Comparison of ENCODE assay signal across 22 cellular contexts in the genomic region with DNA sequence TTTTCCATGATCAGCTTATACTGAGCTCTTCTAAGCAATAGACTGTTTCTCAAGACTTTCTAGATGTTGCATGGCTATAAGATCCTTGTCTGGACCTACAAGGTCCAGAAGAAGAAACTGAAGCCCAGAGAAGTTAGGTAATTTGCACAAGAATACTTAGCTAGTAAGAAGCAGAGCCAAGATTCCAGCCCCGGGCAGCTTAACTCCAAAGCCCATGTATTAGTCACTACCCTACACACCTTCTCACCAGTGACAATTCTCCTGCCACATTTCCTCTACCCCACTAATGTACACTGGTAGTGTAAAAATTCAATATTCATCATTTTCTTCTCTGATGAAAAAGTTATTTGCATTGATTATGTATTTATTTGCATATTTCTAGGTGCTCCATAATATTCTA.
A peak's percentile ranks its signal among the peaks of the same experiment; 100 is the strongest.
DNase-seq lines count a peak whose midpoint lies in the region; ATAC-seq and TF ChIP-seq lines count a peak whose summit lies in the region.
"Had no signal": no experiment of that assay in that cellular context is flagged by ENCODE, and none has a peak within 500 bp of the region (broad histone marks: within the 10 kb centered on the region; RNA-seq: fewer than 3 reads in every experiment).

No MANE protein-coding gene starts in this region.

- intact Hi-C loops in Caco-2 (cut with micrococcal nuclease; ENCODE audit: unreplicated experiment) = no loop called here

- TF ChIP-seq CTCF in brain (conservative IDR thresholded peaks at IDR 0.05) (no peak), fibroblast of the aortic adventitia (IDR thresholded peaks at IDR 0.05; ENCODE audit: insufficient read depth, low read length) (no peak), Caco-2 (IDR thresholded peaks at IDR 0.05; ENCODE audit: insufficient read depth in 1 of 2, low read depth in 1 of 2, low read length in 1 of 2, severe bottlenecking in 1 of 2, unreplicated experiment in 1 of 2) (no peak)

- H3K27me3 Mint-ChIP-seq in brain (peaks cover 5% of the 10 kb centered on the region), Caco-2 (ENCODE audit: insufficient read depth, unreplicated experiment) (peaks cover 4% of the 10 kb centered on the region)
- H3K27me3 Mint-ChIP-seq: CD4-positive, CD25-positive, alpha-beta regulatory T cell had no signal

- H3K4me3 Mint-ChIP-seq in brain = no peak overlapping the region
- H3K4me3 Mint-ChIP-seq in Caco-2 (ENCODE audit: unreplicated experiment) = no peak overlapping the region
- H3K4me3 Mint-ChIP-seq: CD4-positive, CD25-positive, alpha-beta regulatory T cell; GM23338 had no signal

- no TSS peak for BruUV-seq in Caco-2 (replicated peaks; lab: Mats Ljungman, UMichigan)

- no peak overlapping the region for H3K4me3 ChIP-seq in fibroblast of the aortic adventitia (ENCODE audit: low read depth, low read length)
- H3K4me3 ChIP-seq in Caco-2 (ENCODE audit: low read depth, low read length) = no peak overlapping the region
- H3K4me3 ChIP-seq: GM23338 had no signal

- no peaks in the 10 kb centered on the region for H3K36me3 Mint-ChIP-seq in brain
- no peaks in the 10 kb centered on the region for H3K36me3 Mint-ChIP-seq in Caco-2 (ENCODE audit: insufficient read depth, unreplicated experiment)
- H3K36me3 Mint-ChIP-seq: CD4-positive, CD25-positive, alpha-beta regulatory T cell had no signal

- H3K9me3 Mint-ChIP-seq in brain (no peaks in the 10 kb centered on the region), Caco-2 (ENCODE audit: unreplicated experiment) (no peaks in the 10 kb centered on the region)
- H3K9me3 Mint-ChIP-seq: CD4-positive, CD25-positive, alpha-beta regulatory T cell; GM23338 had no signal

- no peaks in the 10 kb centered on the region for H3K27me3 ChIP-seq in Caco-2 (replicated peaks; ENCODE audit: control insufficient read depth, insufficient read depth, low read length)
- H3K27me3 ChIP-seq: BE2C had no signal

- peak overlapping the region in 3 of 5 experiments; percentile 36 to 65 (median 52) for H3K27ac Mint-ChIP-seq in brain
- H3K27ac Mint-ChIP-seq in Caco-2 (ENCODE audit: unreplicated experiment) = no peak overlapping the region
- H3K27ac Mint-ChIP-seq: CD4-positive, CD25-positive, alpha-beta regulatory T cell; GM23338 had no signal

- H3K9me3 ChIP-seq in Caco-2 = no peaks in the 10 kb centered on the region
- H3K9me3 ChIP-seq: BE2C, SK-N-SH had no signal

- H3K4me1 Mint-ChIP-seq in brain (peaks cover 62% of the 10 kb centered on the region), Caco-2 (ENCODE audit: low read depth, unreplicated experiment) (no peaks in the 10 kb centered on the region)
- H3K4me1 Mint-ChIP-seq: CD4-positive, CD25-positive, alpha-beta regulatory T cell; GM23338 had no signal

- DNase-seq in ELR (ENCODE audit: low read depth) (peak; percentile 14), NCI-H526 (lab: John Stamatoyannopoulos, UW) (peak; percentile 74 to 80), fibroblast of the aortic adventitia (ENCODE audit: low read depth) (peak; percentile 41), Caco-2 (no peak), NCI-H82 (lab: John Stamatoyannopoulos, UW) (no peak)
- DNase-seq: BE2C; CD4-positive, CD25-positive, alpha-beta regulatory T cell; DMS153; GF-D8; HCEC 1CT; NCI-H1092; NCI-H146; NCI-H2029 treated with DMSO at 0.1 percent for 48 hours; NCI-H2171; NCI-H748 treated with DMSO at 0.1 percent for 48 hours; OCI-M1; SHP77 treated with DMSO at 0.1 percent for 48 hours; SK-N-SH had no signal

- POLR2A ChIA-PET in Caco-2 (lab: Charles Lee) = no interaction called here

- ATAC-seq in HG02870 (IDR thresholded peaks at IDR 0.05; ENCODE audit: unreplicated experiment) (no peak), HG03039 (IDR thresholded peaks at IDR 0.05; ENCODE audit: unreplicated experiment) (no peak)
- ATAC-seq: GM23338 had no signal

- no peaks in the 10 kb centered on the region for H3K36me3 ChIP-seq in Caco-2 (ENCODE audit: control insufficient read depth, insufficient read depth, low read length)
- H3K36me3 ChIP-seq: BE2C had no signal

- H3K4me1 ChIP-seq in Caco-2 = no peaks in the 10 kb centered on the region

- CTCF ChIA-PET in Caco-2 (lab: Charles Lee) = no interaction called here

Comparison
In these comparisons a context has a peak if more than half of its experiments do, and no peak if none do; other contexts are left out.
1. DNase-seq: peak in ELR (single experiment), NCI-H526 (2 of 2) and fibroblast of the aortic adventitia (single experiment); none in Caco-2 (0 of 2) and NCI-H82 (single experiment).